Comparison of ENCODE assay signal across 8 cellular contexts in the genomic region with DNA sequence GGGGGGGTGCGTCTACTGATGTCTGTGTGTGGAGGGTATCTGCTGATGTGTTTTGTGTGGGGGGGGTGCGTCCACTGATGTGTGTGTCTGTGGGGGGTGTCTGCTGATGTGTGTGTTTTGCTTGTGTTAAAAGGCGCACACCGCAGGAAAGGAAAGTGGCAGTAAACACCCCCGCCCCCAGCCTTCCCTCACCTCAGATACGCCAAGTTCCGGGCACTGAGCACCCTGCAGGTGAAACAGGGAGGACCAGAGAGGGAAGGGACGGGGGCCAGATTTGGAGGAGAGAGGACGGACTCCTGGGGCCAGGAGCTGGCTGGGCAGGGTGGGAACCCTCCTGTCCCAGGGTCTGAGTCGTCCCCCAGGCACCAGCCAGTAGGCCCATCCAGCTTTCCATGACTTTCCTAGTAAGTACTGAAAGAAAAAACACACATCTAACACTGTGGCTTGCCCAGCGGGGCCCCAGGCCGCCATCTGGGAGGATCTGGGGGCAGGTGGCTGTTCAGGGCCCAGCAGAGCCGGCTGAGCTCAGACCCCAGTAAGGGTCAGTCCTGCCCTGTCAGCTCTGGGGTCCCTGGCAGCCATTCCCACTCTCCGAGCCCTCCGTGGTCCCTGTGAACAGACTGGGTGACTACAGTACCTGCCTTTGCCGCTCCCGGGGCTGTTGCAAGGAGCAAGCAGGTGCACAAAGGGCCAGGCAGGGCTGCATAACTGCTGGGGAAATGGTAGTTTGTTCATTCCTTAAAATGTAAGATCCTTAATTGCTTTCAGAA.
DNase-seq lines count a peak whose midpoint lies in the region; ATAC-seq and TF ChIP-seq lines count a peak whose summit lies in the region.

No MANE protein-coding gene starts in this region.

- TF ChIP-seq CTCF in activated B cell treated with CpG ODN at 0.5 μM for 24 hours (IDR thresholded peaks at IDR 0.05) (no peak), MCF 10A (IDR thresholded peaks at IDR 0.05; ENCODE audit: unreplicated experiment) (no peak)

- POLR2A ChIA-PET in activated B cell treated with CpG ODN at 0.5 μM for 24 hours (lab: Charles Lee): interaction anchor here (0.6 to 2.8 kb wide), 15 partner anchors 11 to 454 kb away, joined by 3 to 45 read pairs (median 15); a partner anchor contains a TSS
- POLR2A ChIA-PET in MCF 10A (lab: Yijun Ruan, JAX): no interaction called here

- H3K27ac Mint-ChIP-seq in activated B cell treated with CpG ODN at 0.5 μM for 24 hours: peak overlapping the region; percentile 91
- no peak overlapping the region for H3K27ac Mint-ChIP-seq in MCF 10A (ENCODE audit: low read depth, unreplicated experiment)

- CTCF ChIA-PET in activated B cell treated with CpG ODN at 0.5 μM for 24 hours (lab: Charles Lee): interaction anchor here (0.6 to 2.9 kb wide), 9 partner anchors 14 to 145 kb away, joined by 3 to 43 read pairs (median 4); no protein-coding TSS in a partner anchor
- CTCF ChIA-PET in MCF 10A (lab: Yijun Ruan, JAX): interaction anchor here (0.6 kb wide), 1 partner anchor 57 kb away, joined by 3 read pairs; no protein-coding TSS in a partner anchor

- peak; percentile 8 for ATAC-seq in GM21529 (IDR thresholded peaks at IDR 0.05; ENCODE audit: unreplicated experiment)
- ATAC-seq in activated B cell treated with CpG ODN at 0.5 μM for 24 hours (ENCODE audit: low read depth): no peak
- ATAC-seq in GM19397 (IDR thresholded peaks at IDR 0.05; ENCODE audit: unreplicated experiment): no peak
- no peak for ATAC-seq in GM18520 (IDR thresholded peaks at IDR 0.05; ENCODE audit: unreplicated experiment)

- intact Hi-C loops in activated B cell treated with CpG ODN at 0.5 μM for 24 hours (cut with micrococcal nuclease): loop anchor here (1.0 to 10.0 kb wide), 10 partner anchors 15 to 622 kb away; a partner anchor contains a TSS
- intact Hi-C loops in MCF 10A (cut with micrococcal nuclease): no loop called here

- H3K9me3 Mint-ChIP-seq in activated B cell treated with CpG ODN at 0.5 μM for 24 hours (no peaks in the 10 kb centered on the region), MCF 10A (ENCODE audit: unreplicated experiment) (no peaks in the 10 kb centered on the region)

- no TSS peak for BruUV-seq in MCF 10A (replicated peaks; lab: Mats Ljungman, UMichigan)

- H3K4me3 Mint-ChIP-seq in activated B cell treated with CpG ODN at 0.5 μM for 24 hours (peak overlapping the region; percentile 81), MCF 10A (ENCODE audit: unreplicated experiment) (no peak overlapping the region)

- peaks cover 15% of the 10 kb centered on the region for H3K36me3 Mint-ChIP-seq in activated B cell treated with CpG ODN at 0.5 μM for 24 hours (ENCODE audit: low read depth)
- H3K36me3 Mint-ChIP-seq in MCF 10A (ENCODE audit: insufficient read depth, unreplicated experiment): no peaks in the 10 kb centered on the region

- DNase-seq in activated B cell treated with CpG ODN at 0.5 μM for 24 hours: peak; percentile 30
- peak; percentile 48 for DNase-seq in ecto neural progenitor cell (ENCODE audit: low spot score)
- peak; percentile 40 to 42 for DNase-seq in stimulated activated CD8-positive, alpha-beta memory T cell treated with anti-CD3 and anti-CD28 coated beads, Interleukin-4, amount 100 ng/mL, for 4 hours (ENCODE audit: low read depth in 2 of 2, low spot score in 1 of 2)
- DNase-seq in NCI-H2029 (lab: John Stamatoyannopoulos, UW): no peak
- no peak for DNase-seq in MCF 10A (ENCODE audit: unreplicated experiment)

- H3K4me1 Mint-ChIP-seq in activated B cell treated with CpG ODN at 0.5 μM for 24 hours: peaks cover 72% of the 10 kb centered on the region
- no peaks in the 10 kb centered on the region for H3K4me1 Mint-ChIP-seq in MCF 10A (ENCODE audit: insufficient read depth, unreplicated experiment)

- H3K27me3 Mint-ChIP-seq in activated B cell treated with CpG ODN at 0.5 μM for 24 hours (no peaks in the 10 kb centered on the region), MCF 10A (ENCODE audit: insufficient read depth, unreplicated experiment) (no peaks in the 10 kb centered on the region)

Comparison
In these comparisons a context has a peak if more than half of its experiments do, and no peak if none do; other contexts are left out.
1. DNase-seq: peak in activated B cell treated with CpG ODN at 0.5 μM for 24 hours (single experiment), ecto neural progenitor cell (single experiment) and stimulated activated CD8-positive, alpha-beta memory T cell treated with anti-CD3 and anti-CD28 coated beads, Interleukin-4, amount 100 ng/mL, for 4 hours (2 of 2); none in NCI-H2029 (single experiment) and MCF 10A (single experiment).